ENCODE assay signal across 9 cellular contexts in genomic region chr17:3870871-3871306, GRCh38. TPM values are rescaled to one million over a fixed set of nuclear protein-coding genes. Genes with fewer than 3 reads are reported as not detected.
A peak's percentile ranks its signal among the peaks of the same experiment; 100 is the strongest.
DNase-seq lines count a peak whose midpoint lies in the region; ATAC-seq and TF ChIP-seq lines count a peak whose summit lies in the region.
"Had no signal": no experiment of that assay in that cellular context is flagged by ENCODE, and none has a peak within 500 bp of the region (broad histone marks: within the 10 kb centered on the region; RNA-seq: fewer than 3 reads in every experiment).

No MANE protein-coding gene starts in this region.

- no peak for TF ChIP-seq CTCF in GM12865 (IDR thresholded peaks at IDR 0.05; ENCODE audit: insufficient read depth, low read depth, low read length, missing control alignments)
- no peak for TF ChIP-seq CTCF in body of pancreas (IDR thresholded peaks at IDR 0.05)
- no peak for TF ChIP-seq CTCF in mucosa of descending colon (IDR thresholded peaks at IDR 0.05)
- no peak for TF ChIP-seq CTCF in foreskin keratinocyte (conservative IDR thresholded peaks at IDR 0.05)

- H3K4me1 ChIP-seq in body of pancreas (no peaks in the 10 kb centered on the region), mucosa of descending colon (ENCODE audit: low read depth) (no peaks in the 10 kb centered on the region), foreskin keratinocyte (no peaks in the 10 kb centered on the region)

- DNase-seq in GM12865 (ENCODE audit: low read depth), result peak; percentile 59
- peak; percentile 19 for DNase-seq in HK-2 (ENCODE audit: unreplicated experiment)
- peak in 1 of 4 donors; percentile 32 for DNase-seq in body of pancreas
- DNase-seq in mucosa of descending colon, result peak; percentile 50 to 68 (median 53)
- no peak for DNase-seq in foreskin keratinocyte
- DNase-seq: NCI-H2081 treated with DMSO at 0.1 percent for 48 hours had no signal

- H3K4me3 ChIP-seq in GM12865 (ENCODE audit: low read depth, low read length) (no peak overlapping the region), body of pancreas (no peak overlapping the region), mucosa of descending colon (no peak overlapping the region)

- no peaks in the 10 kb centered on the region for H3K27me3 ChIP-seq in body of pancreas
- no peaks in the 10 kb centered on the region for H3K27me3 ChIP-seq in foreskin keratinocyte

- TF ChIP-seq POLR2A in body of pancreas (IDR thresholded peaks at IDR 0.05), result no peak

- H3K9me3 ChIP-seq in body of pancreas, result no peaks in the 10 kb centered on the region
- H3K9me3 ChIP-seq in mucosa of descending colon, result no peaks in the 10 kb centered on the region

- intact Hi-C loops in body of pancreas (cut with DNase I) (no loop called here), mucosa of descending colon (cut with DNase I, micrococcal nuclease) (no loop called here)

- no peak overlapping the region for H3K27ac ChIP-seq in body of pancreas
- H3K27ac ChIP-seq in foreskin keratinocyte, result no peak overlapping the region

- ATAC-seq in body of pancreas, result peak; percentile 39
- ATAC-seq in mucosa of descending colon, result peak; percentile 77
- no peak for ATAC-seq in foreskin keratinocyte
- no peak for ATAC-seq in HG02678 (IDR thresholded peaks at IDR 0.05; ENCODE audit: unreplicated experiment)
- no peak for ATAC-seq in GM18870 (IDR thresholded peaks at IDR 0.05; ENCODE audit: unreplicated experiment)
- no peak for ATAC-seq in GM21447 (IDR thresholded peaks at IDR 0.05; ENCODE audit: unreplicated experiment)

- 50 to 65% methylated on average over 10 to 11 of the region's 11 CpGs for WGBS in body of pancreas, 2 donors

- H3K36me3 ChIP-seq in body of pancreas (replicated peaks in 1 of 2; ENCODE audit: insufficient read depth in 1 of 2, low read depth in 2 of 2) (peaks cover 0 to 2% of the 10 kb centered on the region in 2 donors), mucosa of descending colon (ENCODE audit: low read depth) (no peaks in the 10 kb centered on the region)

RNA-seq across cellular contexts. Expression of gene CAMKK1, which starts 22.0 kb away (rescaled TPM):
- total RNA-seq in body of pancreas, result 1 to 10 TPM; 9.2 to 9.3 TPM
- 10 to 100 TPM in 1 of 3 donors, 1 to 10 TPM in 2; 4.8 to 11.6 (median 6.2) TPM for total RNA-seq in mucosa of descending colon
- 2.3 and 2.4 TPM in 2 replicates for total RNA-seq in foreskin keratinocyte
- 1.6 and 1.8 TPM in 2 replicates for polyA plus RNA-seq in foreskin keratinocyte

RNA-seq across cellular contexts. Expression of gene NCBP3, which starts 24.8 kb away (rescaled TPM):
- 10 to 100 TPM; 23.4 to 34.2 TPM for total RNA-seq in body of pancreas
- 10 to 100 TPM; 39.4 to 50.5 (median 44.7) TPM for total RNA-seq in mucosa of descending colon
- total RNA-seq in foreskin keratinocyte, result 23.6 and 25.3 TPM in 2 replicates
- polyA plus RNA-seq in foreskin keratinocyte, result 11.2 and 12.8 TPM in 2 replicates

RNA-seq across cellular contexts. Expression of gene P2RX1, which starts 45.4 kb away (rescaled TPM):
- total RNA-seq in body of pancreas, result 10 to 100 TPM; 39.2 to 45.4 TPM
- 1 to 10 TPM; 2.5 to 4.9 (median 3.5) TPM for total RNA-seq in mucosa of descending colon
- total RNA-seq in foreskin keratinocyte, result not detected in 2 replicates
- not detected in 2 replicates for polyA plus RNA-seq in foreskin keratinocyte

Comparison
In these comparisons a context has a peak if more than half of its experiments do, and no peak if none do; other contexts are left out.
1. DNase-seq: peak in GM12865 (single experiment), HK-2 (single experiment) and mucosa of descending colon (3 of 3); none in foreskin keratinocyte (0 of 2).
2. ATAC-seq: peak in body of pancreas (single experiment) and mucosa of descending colon (single experiment); none in foreskin keratinocyte (single experiment), HG02678 (single experiment), GM18870 (single experiment) and GM21447 (single experiment).
3. RNA of gene P2RX1, which starts 45.4 kb away (total RNA-seq): 39.2 to 45.4 TPM in body of pancreas; 2.5 to 4.9 TPM in mucosa of descending colon and not detected in foreskin keratinocyte; every median in the first group is over 4 times any median in the second.